Comparison of ENCODE assay signal across 17 cellular contexts in the genomic region with DNA sequence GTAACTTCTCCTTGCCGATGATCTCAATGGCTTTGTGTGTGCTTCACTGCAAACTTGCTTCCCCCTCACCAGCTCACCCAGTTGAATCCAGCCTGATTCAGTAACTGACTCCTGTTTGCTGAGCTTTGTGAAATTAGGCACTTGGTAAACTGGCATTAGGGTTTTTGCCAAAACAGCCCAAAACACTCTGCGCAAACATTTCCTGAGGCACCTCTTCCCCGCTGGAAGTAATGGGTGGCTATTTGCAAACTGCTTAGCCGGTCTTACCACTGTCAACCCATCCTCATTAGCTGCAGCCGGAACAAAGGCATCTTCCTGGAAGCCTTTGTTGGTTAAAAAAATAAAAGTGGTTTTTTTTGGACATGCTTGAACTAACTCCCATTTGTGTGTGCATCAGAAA.
DNase-seq lines count a peak whose midpoint lies in the region; ATAC-seq, FAIRE-seq and TF ChIP-seq lines count a peak whose summit lies in the region.
"Had no signal": no experiment of that assay in that cellular context is flagged by ENCODE, and none has a peak within 500 bp of the region (broad histone marks: within the 10 kb centered on the region; RNA-seq: fewer than 3 reads in every experiment).

No MANE protein-coding gene starts in this region.

- peaks cover 4% of the 10 kb centered on the region for H3F3A ChIP-seq in neural progenitor cell (ENCODE audit: low read depth)

- POLR2A ChIA-PET in H1 (lab: Charles Lee; ENCODE audit: partially characterized antibody): no interaction called here

- no peak overlapping the region for H2AK5ac ChIP-seq in H1 (ENCODE audit: low read depth, low read length)

- H3K9ac ChIP-seq in H1 (replicated peaks in 1 of 4; ENCODE audit: extremely low read depth in 1 of 4, low read depth in 3 of 4, low read length in 3 of 4) (no peak overlapping the region), neural progenitor cell (no peak overlapping the region)
- H3K9ac ChIP-seq: SK-N-SH had no signal

- no peak overlapping the region for H4K5ac ChIP-seq in H1 (ENCODE audit: insufficient read length, low read depth, low read length)

- WGBS in H1 (ENCODE audit: extremely low coverage in 1 of 2, insufficient coverage in 1 of 2, insufficient read length in 1 of 2, insufficient replicate concordance in 2 of 2, low coverage in 1 of 2, low lambda C conversion rate in 2 of 2, missing lambda C conversion rate in 1 of 2), 2 experiments: 85% methylated on average over 5 of the region's 5 CpGs; no CpG with 5 or more reads in 1 of the 2 experiments

- H3K27me3 Mint-ChIP-seq in neural progenitor cell (ENCODE audit: insufficient read depth, low read depth): no peaks in the 10 kb centered on the region

- ATAC-seq in HG03378 (IDR thresholded peaks at IDR 0.05; ENCODE audit: unreplicated experiment) (no peak), GM19351 (IDR thresholded peaks at IDR 0.05; ENCODE audit: unreplicated experiment) (no peak)

- H3K23ac ChIP-seq in H1 (ENCODE audit: insufficient read length): no peak overlapping the region

- H4K20me1 ChIP-seq in H1 (replicated peaks in 1 of 2; ENCODE audit: control insufficient read depth in 1 of 2, insufficient read depth in 2 of 2, low read length in 2 of 2) (no peaks in the 10 kb centered on the region), neural progenitor cell (ENCODE audit: low read depth) (no peaks in the 10 kb centered on the region)

- H3K4me1 Mint-ChIP-seq in neural progenitor cell: peaks cover 10% of the 10 kb centered on the region

- CTCF ChIA-PET in H1 (lab: Charles Lee; ENCODE audit: partially characterized antibody): interaction anchor here (1.2 kb wide), 1 partner anchor 322 kb away, joined by 3 read pairs; no protein-coding TSS in a partner anchor

- no peak for TF ChIP-seq RAD21 in H1 (IDR thresholded peaks at IDR 0.05 in 1 of 2, conservative IDR thresholded peaks at IDR 0.05 in 1 of 2; ENCODE audit: low read depth in 2 of 2, low read length in 2 of 2)

- H3K9me3 ChIP-seq in H1 (ENCODE audit: insufficient read depth in 2 of 2, low read depth in 1 of 2, low read length in 1 of 2) (no peaks in the 10 kb centered on the region), neural progenitor cell (ENCODE audit: low read depth) (no peaks in the 10 kb centered on the region)
- H3K9me3 ChIP-seq: HAP-1, SK-N-SH had no signal

- no peaks in the 10 kb centered on the region for H3K36me3 ChIP-seq in H1 (ENCODE audit: control insufficient read depth in 2 of 4, insufficient read depth in 4 of 4, low read length in 3 of 4)
- no peaks in the 10 kb centered on the region for H3K36me3 ChIP-seq in neural progenitor cell
- H3K36me3 ChIP-seq: HAP-1 had no signal

- peak; percentile 3 for DNase-seq in NCI-H1105 treated with DMSO at 0.1 percent for 48 hours (lab: John Stamatoyannopoulos, UW)
- DNase-seq in NCI-H1105 (lab: John Stamatoyannopoulos, UW): no peak
- peak; percentile 54 for DNase-seq in NCI-H146 (lab: John Stamatoyannopoulos, UW)
- no peak for DNase-seq in H1 (ENCODE audit: low read depth in 1 of 2, low spot score in 2 of 2)
- peak; percentile 37 for DNase-seq in neural progenitor cell (ENCODE audit: low spot score)
- DNase-seq in KBM-7: no peak
- DNase-seq: 8988T, DMS79 treated with DMSO at 0.1 percent for 48 hours, KG1, NCI-H1436 treated with DMSO at 0.1 percent for 48 hours, NCI-H526, SHP77 treated with DMSO at 0.1 percent for 48 hours, SK-N-SH, T-helper 1 cell had no signal

- peak overlapping the region; percentile 24; the same call in 1 of the 2 replicates for H2BK5ac ChIP-seq in H1 (ENCODE audit: low read depth, low read length)

- no peak overlapping the region for H3K4me3 ChIP-seq in H1 (ENCODE audit: extremely low read depth in 1 of 4, insufficient read depth in 2 of 4, low read depth in 3 of 4, low read length in 4 of 4)
- no peak overlapping the region for H3K4me3 ChIP-seq in neural progenitor cell
- H3K4me3 ChIP-seq: HAP-1 had no signal

- FAIRE-seq in H1 (lab: Jason Lieb, UNC): no peak

- H3K18ac ChIP-seq in H1 (ENCODE audit: extremely low read depth, low read length): no peak overlapping the region

- no peak overlapping the region for H4K8ac ChIP-seq in H1 (ENCODE audit: extremely low read depth, insufficient read depth, low read length)

- no peak overlapping the region for H2BK20ac ChIP-seq in H1 (ENCODE audit: low read length)

- in situ Hi-C loops in KBM-7 (cut with MboI; ENCODE audit: low pct_unique_long_range_greater_than_20kb, low sequenced_read_pairs): no loop called here

- no peak overlapping the region for H3K4me3 Mint-ChIP-seq in neural progenitor cell

- TF ChIP-seq POLR2A in H1 (IDR thresholded peaks at IDR 0.05; ENCODE audit: control extremely low read depth in 1 of 2, low read depth in 2 of 2, low read length in 2 of 2): no peak

- no peak overlapping the region for H3K14ac ChIP-seq in H1 (ENCODE audit: insufficient read length)

- H3K9me3 Mint-ChIP-seq in neural progenitor cell: peaks cover 21% of the 10 kb centered on the region

- H2BK12ac ChIP-seq in H1 (ENCODE audit: low read depth, low read length): 0 out of 2 replicates have a peak overlapping the region, but pooled peaks have one; percentile 50

- no peaks in the 10 kb centered on the region for H3K79me2 ChIP-seq in H1 (ENCODE audit: control insufficient read depth in 1 of 2, insufficient read depth in 2 of 2, low read length in 2 of 2)
- no peaks in the 10 kb centered on the region for H3K79me2 ChIP-seq in neural progenitor cell (ENCODE audit: low read depth)

- H3K4me2 ChIP-seq in H1 (ENCODE audit: insufficient read depth in 1 of 2, low read depth in 2 of 2, low read length in 2 of 2) (no peak overlapping the region), neural progenitor cell (peak overlapping the region; percentile 11)
- H3K4me2 ChIP-seq: SK-N-SH had no signal

- H3K27ac Mint-ChIP-seq in neural progenitor cell: no peak overlapping the region

- H3K4me1 ChIP-seq in H1 (replicated peaks in 1 of 4; ENCODE audit: control insufficient read depth in 3 of 4, insufficient read depth in 4 of 4, low read length in 3 of 4) (peaks cover 0 to 2% (median 0%) of the 10 kb centered on the region in 4 experiments; a peak in 1 of 7 replicates), neural progenitor cell (peaks cover 22% of the 10 kb centered on the region)
- H3K4me1 ChIP-seq: HAP-1 had no signal

- H3K4ac ChIP-seq in H1 (replicated peaks; ENCODE audit: insufficient read length, low read depth, low read length): no peak overlapping the region

- no peaks in the 10 kb centered on the region for H3K23me2 ChIP-seq in H1 (ENCODE audit: low read depth, low read length)

- no peaks in the 10 kb centered on the region for H3K79me1 ChIP-seq in H1 (ENCODE audit: low read depth, low read length)

- H2AFZ ChIP-seq in H1 (ENCODE audit: low read length) (peak overlapping the region; percentile 64; the same call in 1 of the 2 replicates), neural progenitor cell (replicated peaks) (peak overlapping the region; percentile 82)

- no peak overlapping the region for H2BK15ac ChIP-seq in H1 (ENCODE audit: low read length)

- no peak overlapping the region for H2BK120ac ChIP-seq in H1 (replicated peaks; ENCODE audit: low read depth, low read length)

- H3K27me3 ChIP-seq in H1 (replicated peaks in 1 of 4; ENCODE audit: control insufficient read depth in 3 of 4, extremely low read depth in 1 of 4, insufficient read depth in 3 of 4, low read length in 3 of 4) (no peaks in the 10 kb centered on the region), neural progenitor cell (no peaks in the 10 kb centered on the region)

- no peak overlapping the region for H4K91ac ChIP-seq in H1 (replicated peaks; ENCODE audit: insufficient read length, low read length)

- no peak overlapping the region for H3K56ac ChIP-seq in H1 (replicated peaks; ENCODE audit: insufficient read length, low read depth, low read length)

- H3K36me3 Mint-ChIP-seq in neural progenitor cell: no peaks in the 10 kb centered on the region

- TF ChIP-seq CTCF in H1 (IDR thresholded peaks at IDR 0.05; ENCODE audit: control extremely low read depth in 1 of 3, insufficient read depth in 1 of 3, low read depth in 1 of 3, low read length in 3 of 3) (no peak), neural progenitor cell (IDR thresholded peaks at IDR 0.05) (no peak)

- TF ChIP-seq EP300 in H1 (IDR thresholded peaks at IDR 0.05; ENCODE audit: borderline replicate concordance in 1 of 2, low read depth in 2 of 2, low read length in 2 of 2): no peak

- H3K27ac ChIP-seq in H1 (ENCODE audit: low read depth, low read length) (no peak overlapping the region), neural progenitor cell (no peak overlapping the region)

TF ChIP-seq in H1, 55 proteins besides CTCF, POLR2A, EP300 and RAD21:
- TF ChIP-seq JUN (IDR thresholded peaks at IDR 0.05; ENCODE audit: low read depth, low read length): no peak
- no peak for TF ChIP-seq GTF2F1 (IDR thresholded peaks at IDR 0.05; ENCODE audit: borderline replicate concordance, low read depth, low read length)
- TF ChIP-seq CBX5 (IDR thresholded peaks at IDR 0.05; ENCODE audit: low read depth, low read length): no peak
- TF ChIP-seq NANOG (IDR thresholded peaks at IDR 0.05; ENCODE audit: insufficient read depth, low read depth, low read length, poor library complexity, severe bottlenecking): no peak
- no peak for TF ChIP-seq ZNF274 (IDR thresholded peaks at IDR 0.05; ENCODE audit: borderline replicate concordance, extremely low read depth, low read length)
- no peak for TF ChIP-seq HDAC6 (IDR thresholded peaks at IDR 0.05; ENCODE audit: low read depth, low read length)
- no peak for TF ChIP-seq RFX5 (IDR thresholded peaks at IDR 0.05; ENCODE audit: borderline replicate concordance, low read depth, low read length)
- TF ChIP-seq NRF1 (IDR thresholded peaks at IDR 0.05; ENCODE audit: low read depth, low read length): no peak
- no peak for TF ChIP-seq BRCA1 (IDR thresholded peaks at IDR 0.05; ENCODE audit: low read depth, low read length)
- TF ChIP-seq CREB1 (IDR thresholded peaks at IDR 0.05): no peak

Comparison
In these comparisons a context has a peak if more than half of its experiments do, and no peak if none do; other contexts are left out.
1. DNase-seq: peak in NCI-H1105 treated with DMSO at 0.1 percent for 48 hours (single experiment), NCI-H146 (single experiment) and neural progenitor cell (single experiment); none in NCI-H1105 (single experiment), H1 (0 of 2) and KBM-7 (single experiment).